1 cellular context compared by ENCODE assay signal in the genomic region with DNA sequence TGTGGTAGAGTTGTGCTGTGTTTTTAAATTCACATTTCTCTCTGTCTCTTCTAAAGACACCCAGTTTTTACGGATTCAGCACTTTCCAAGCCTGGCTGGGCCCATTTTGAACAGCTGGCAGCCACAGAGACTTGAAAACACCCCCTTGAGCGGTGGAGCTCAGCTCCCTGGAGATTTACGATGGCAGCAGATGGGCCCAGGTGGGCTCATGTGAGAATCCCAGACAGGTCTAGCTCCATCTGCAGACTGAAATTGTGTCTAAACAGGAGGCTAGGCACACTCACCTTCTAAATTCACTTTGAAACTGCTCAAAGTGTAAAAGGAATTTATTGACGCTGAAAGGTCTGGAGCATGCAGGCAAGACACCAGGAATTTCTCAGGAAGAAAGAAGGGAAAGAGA.
TF ChIP-seq lines count a peak whose summit lies in the region.

No MANE protein-coding gene starts in this region.

TF ChIP-seq in K562, 482 proteins besides CTCF, POLR2A, EP300 and RAD21 (continued from another document):
- TF ChIP-seq, protein P1, sequence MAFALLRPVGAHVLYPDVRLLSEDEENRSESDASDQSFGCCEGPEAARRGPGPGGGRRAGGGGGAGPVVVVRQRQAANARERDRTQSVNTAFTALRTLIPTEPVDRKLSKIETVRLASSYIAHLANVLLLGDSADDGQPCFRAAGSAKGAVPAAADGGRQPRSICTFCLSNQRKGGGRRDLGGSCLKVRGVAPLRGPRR (CRISPR knock-in tag; IDR thresholded peaks at IDR 0.05) = no peak
- TF ChIP-seq C11orf30 (IDR thresholded peaks at IDR 0.05; ENCODE audit: low read depth) (peak; percentile 16; the same call in 1 of the 2 replicates), ZC3H8 (IDR thresholded peaks at IDR 0.05) (no peak)
TF ChIP-seq in K562: peak in this region for 1.
